8 cellular contexts compared by ENCODE assay signal in genomic region chr22:32203181-32204105, GRCh38.
DNase-seq lines count a peak whose midpoint lies in the region; ATAC-seq and TF ChIP-seq lines count a peak whose summit lies in the region.

No MANE protein-coding gene starts in this region.

- no peaks in the 10 kb centered on the region for H3K9me3 Mint-ChIP-seq in effector memory CD8-positive, alpha-beta T cell
- no peaks in the 10 kb centered on the region for H3K9me3 Mint-ChIP-seq in nephron progenitor cell

- no peaks in the 10 kb centered on the region for H3K36me3 Mint-ChIP-seq in effector memory CD8-positive, alpha-beta T cell (ENCODE audit: insufficient read depth)
- no peaks in the 10 kb centered on the region for H3K36me3 Mint-ChIP-seq in nephron progenitor cell (ENCODE audit: low read depth)

- DNase-seq in NCI-H524 (lab: John Stamatoyannopoulos, UW), result peak; percentile 17 to 47
- DNase-seq in NCI-H524 treated with DMSO at 0.1 percent for 48 hours (lab: John Stamatoyannopoulos, UW), result no peak
- peak; percentile 14 for DNase-seq in NCI-H1105 treated with DMSO at 0.1 percent for 48 hours (lab: John Stamatoyannopoulos, UW)
- no peak for DNase-seq in effector memory CD8-positive, alpha-beta T cell
- no peak for DNase-seq in nephron progenitor cell
- no peak for DNase-seq in NCI-H1694 (lab: John Stamatoyannopoulos, UW)

- H3K27ac Mint-ChIP-seq in effector memory CD8-positive, alpha-beta T cell, result peak overlapping the region in 1 of 2 donors; percentile 51
- H3K27ac Mint-ChIP-seq in nephron progenitor cell, result no peak overlapping the region

- H3K4me3 Mint-ChIP-seq in effector memory CD8-positive, alpha-beta T cell, result peak overlapping the region; percentile 53 to 76
- peak overlapping the region; percentile 87 for H3K4me3 Mint-ChIP-seq in nephron progenitor cell

- peaks cover 29 to 34% of the 10 kb centered on the region in 2 donors for H3K27me3 Mint-ChIP-seq in effector memory CD8-positive, alpha-beta T cell
- peaks cover 81% of the 10 kb centered on the region for H3K27me3 Mint-ChIP-seq in nephron progenitor cell (ENCODE audit: low read depth, poor library complexity)

- peaks cover 41 to 43% of the 10 kb centered on the region in 2 donors for H3K4me1 Mint-ChIP-seq in effector memory CD8-positive, alpha-beta T cell (ENCODE audit: low read depth in 2 of 2)
- peaks cover 31% of the 10 kb centered on the region for H3K4me1 Mint-ChIP-seq in nephron progenitor cell

- no peak for ATAC-seq in effector memory CD8-positive, alpha-beta T cell (replicated peaks)
- ATAC-seq in GM21619 (IDR thresholded peaks at IDR 0.05; ENCODE audit: unreplicated experiment), result no peak
- ATAC-seq in HG03095 (IDR thresholded peaks at IDR 0.05; ENCODE audit: unreplicated experiment), result no peak

- TF ChIP-seq CTCF in nephron progenitor cell (IDR thresholded peaks at IDR 0.05), result no peak

Comparison
In these comparisons a context has a peak if more than half of its experiments do, and no peak if none do; other contexts are left out.
1. DNase-seq: peak in NCI-H524 (2 of 2) and NCI-H1105 treated with DMSO at 0.1 percent for 48 hours (single experiment); none in NCI-H524 treated with DMSO at 0.1 percent for 48 hours (single experiment), effector memory CD8-positive, alpha-beta T cell (0 of 3), nephron progenitor cell (single experiment) and NCI-H1694 (single experiment).